In the genomic region with DNA sequence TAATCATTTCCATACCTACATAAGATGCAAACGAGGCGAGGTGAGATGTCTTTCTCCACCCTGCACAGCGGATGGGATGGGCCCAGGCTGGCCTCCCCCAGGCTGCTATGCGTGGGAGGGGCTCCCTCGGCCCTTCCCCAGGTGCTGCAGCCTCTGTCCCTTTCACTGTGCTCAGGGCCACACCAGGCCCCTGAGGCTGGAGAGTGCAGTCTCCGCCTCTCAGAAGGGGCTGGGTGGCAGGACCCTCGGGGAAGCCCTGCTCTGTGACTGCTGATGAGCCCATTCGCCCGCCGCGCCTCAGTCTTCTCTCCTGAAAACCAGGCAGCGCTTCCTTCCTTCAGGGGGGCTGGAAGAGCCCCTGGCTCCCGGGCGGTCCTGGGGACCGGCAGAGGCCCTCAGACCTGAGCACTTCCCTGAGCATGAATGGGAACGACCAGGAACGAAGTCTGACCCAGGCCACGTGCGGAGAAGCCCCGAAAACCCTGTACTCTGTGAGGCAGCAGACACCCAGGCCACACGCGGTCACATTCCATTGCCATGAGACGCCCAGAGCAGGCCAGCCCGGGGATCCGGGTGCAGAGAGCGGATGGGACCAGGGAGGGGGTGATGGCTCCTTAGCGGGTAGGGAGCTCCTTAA, we compare ENCODE assay signal across 1 cellular context.
TF ChIP-seq lines count a peak whose summit lies in the region.

No MANE protein-coding gene starts in this region.

TF ChIP-seq in HepG2, 621 proteins besides CTCF, POLR2A, EP300 and RAD21 (continued from another document and continues in another):
- TF ChIP-seq, protein P1, sequence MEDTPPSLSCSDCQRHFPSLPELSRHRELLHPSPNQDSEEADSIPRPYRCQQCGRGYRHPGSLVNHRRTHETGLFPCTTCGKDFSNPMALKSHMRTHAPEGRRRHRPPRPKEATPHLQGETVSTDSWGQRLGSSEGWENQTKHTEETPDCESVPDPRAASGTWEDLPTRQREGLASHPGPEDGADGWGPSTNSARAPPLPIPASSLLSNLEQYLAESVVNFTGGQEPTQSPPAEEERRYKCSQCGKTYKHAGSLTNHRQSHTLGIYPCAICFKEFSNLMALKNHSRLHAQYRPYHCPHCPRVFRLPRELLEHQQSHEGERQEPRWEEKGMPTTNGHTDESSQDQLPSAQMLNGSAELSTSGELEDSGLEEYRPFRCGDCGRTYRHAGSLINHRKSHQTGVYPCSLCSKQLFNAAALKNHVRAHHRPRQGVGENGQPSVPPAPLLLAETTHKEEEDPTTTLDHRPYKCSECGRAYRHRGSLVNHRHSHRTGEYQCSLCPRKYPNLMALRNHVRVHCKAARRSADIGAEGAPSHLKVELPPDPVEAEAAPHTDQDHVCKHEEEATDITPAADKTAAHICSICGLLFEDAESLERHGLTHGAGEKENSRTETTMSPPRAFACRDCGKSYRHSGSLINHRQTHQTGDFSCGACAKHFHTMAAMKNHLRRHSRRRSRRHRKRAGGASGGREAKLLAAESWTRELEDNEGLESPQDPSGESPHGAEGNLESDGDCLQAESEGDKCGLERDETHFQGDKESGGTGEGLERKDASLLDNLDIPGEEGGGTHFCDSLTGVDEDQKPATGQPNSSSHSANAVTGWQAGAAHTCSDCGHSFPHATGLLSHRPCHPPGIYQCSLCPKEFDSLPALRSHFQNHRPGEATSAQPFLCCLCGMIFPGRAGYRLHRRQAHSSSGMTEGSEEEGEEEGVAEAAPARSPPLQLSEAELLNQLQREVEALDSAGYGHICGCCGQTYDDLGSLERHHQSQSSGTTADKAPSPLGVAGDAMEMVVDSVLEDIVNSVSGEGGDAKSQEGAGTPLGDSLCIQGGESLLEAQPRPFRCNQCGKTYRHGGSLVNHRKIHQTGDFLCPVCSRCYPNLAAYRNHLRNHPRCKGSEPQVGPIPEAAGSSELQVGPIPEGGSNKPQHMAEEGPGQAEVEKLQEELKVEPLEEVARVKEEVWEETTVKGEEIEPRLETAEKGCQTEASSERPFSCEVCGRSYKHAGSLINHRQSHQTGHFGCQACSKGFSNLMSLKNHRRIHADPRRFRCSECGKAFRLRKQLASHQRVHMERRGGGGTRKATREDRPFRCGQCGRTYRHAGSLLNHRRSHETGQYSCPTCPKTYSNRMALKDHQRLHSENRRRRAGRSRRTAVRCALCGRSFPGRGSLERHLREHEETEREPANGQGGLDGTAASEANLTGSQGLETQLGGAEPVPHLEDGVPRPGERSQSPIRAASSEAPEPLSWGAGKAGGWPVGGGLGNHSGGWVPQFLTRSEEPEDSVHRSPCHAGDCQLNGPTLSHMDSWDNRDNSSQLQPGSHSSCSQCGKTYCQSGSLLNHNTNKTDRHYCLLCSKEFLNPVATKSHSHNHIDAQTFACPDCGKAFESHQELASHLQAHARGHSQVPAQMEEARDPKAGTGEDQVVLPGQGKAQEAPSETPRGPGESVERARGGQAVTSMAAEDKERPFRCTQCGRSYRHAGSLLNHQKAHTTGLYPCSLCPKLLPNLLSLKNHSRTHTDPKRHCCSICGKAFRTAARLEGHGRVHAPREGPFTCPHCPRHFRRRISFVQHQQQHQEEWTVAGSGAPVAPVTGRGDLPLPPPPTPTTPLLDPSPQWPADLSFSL (CRISPR knock-in tag; IDR thresholded peaks at IDR 0.05) = no peak
- TF ChIP-seq ATF7-NPFF (CRISPR knock-in tag; IDR thresholded peaks at IDR 0.05; ENCODE audit: low read depth) (no peak), ZNF780A (CRISPR knock-in tag; IDR thresholded peaks at IDR 0.05) (no peak), ZNF101 (CRISPR knock-in tag; IDR thresholded peaks at IDR 0.05; ENCODE audit: borderline replicate concordance, low read depth) (no peak), ZFP36 (IDR thresholded peaks at IDR 0.05; ENCODE audit: borderline replicate concordance, low read depth, low read length, partially characterized antibody) (no peak), NFKB2 (CRISPR knock-in tag; IDR thresholded peaks at IDR 0.05; ENCODE audit: borderline replicate concordance) (peak; percentile 90), RFX3 (CRISPR knock-in tag; IDR thresholded peaks at IDR 0.05) (no peak), TMF1 (CRISPR knock-in tag; IDR thresholded peaks at IDR 0.05; ENCODE audit: low read depth) (no peak), NFYB (CRISPR knock-in tag; IDR thresholded peaks at IDR 0.05) (no peak), KDM4B (CRISPR knock-in tag; IDR thresholded peaks at IDR 0.05) (no peak), PAWR (CRISPR knock-in tag; IDR thresholded peaks at IDR 0.05; ENCODE audit: borderline replicate concordance) (no peak), ZNF207 (IDR thresholded peaks at IDR 0.05; ENCODE audit: borderline replicate concordance) (no peak), ZNF317 (CRISPR knock-in tag; IDR thresholded peaks at IDR 0.05) (no peak; the same call in 1 of the 2 replicates), ZNF678 (CRISPR knock-in tag; IDR thresholded peaks at IDR 0.05) (no peak), ZNF225 (CRISPR knock-in tag; IDR thresholded peaks at IDR 0.05) (no peak; the same call in 1 of the 2 replicates), SPEN (CRISPR knock-in tag; IDR thresholded peaks at IDR 0.05; ENCODE audit: low read depth) (no peak), ARHGAP35 (CRISPR knock-in tag; IDR thresholded peaks at IDR 0.05; ENCODE audit: borderline replicate concordance) (no peak), SRSF9 (IDR thresholded peaks at IDR 0.05; ENCODE audit: borderline replicate concordance, insufficient read depth, low read depth, low read length, poor library complexity, severe bottlenecking) (no peak), ZNF788 (CRISPR knock-in tag; IDR thresholded peaks at IDR 0.05; ENCODE audit: borderline replicate concordance) (no peak), ZC3H4 (CRISPR knock-in tag; IDR thresholded peaks at IDR 0.05; ENCODE audit: borderline replicate concordance) (no peak), TBX3 (IDR thresholded peaks at IDR 0.05; ENCODE audit: borderline replicate concordance) (no peak), ZFP1 (CRISPR knock-in tag; IDR thresholded peaks at IDR 0.05) (no peak), ATF7 (IDR thresholded peaks at IDR 0.05) (no peak), ATF7 (CRISPR knock-in tag; IDR thresholded peaks at IDR 0.05) (0 out of 2 replicates have a peak, but pooled peaks have one; percentile 39), SP2 (CRISPR knock-in tag; IDR thresholded peaks at IDR 0.05) (no peak), TCF7L2 (IDR thresholded peaks at IDR 0.05; ENCODE audit: low read depth, low read length) (no peak), FOXP1 (IDR thresholded peaks at IDR 0.05) (no peak), FOXP1 (CRISPR knock-in tag; IDR thresholded peaks at IDR 0.05) (no peak), MTA3 (CRISPR knock-in tag; IDR thresholded peaks at IDR 0.05) (no peak), MLLT10 (CRISPR knock-in tag; IDR thresholded peaks at IDR 0.05) (no peak), HNF4A (CRISPR knock-in tag; IDR thresholded peaks at IDR 0.05) (0 out of 2 replicates have a peak, but pooled peaks have one; percentile 8), NFE2 (CRISPR knock-in tag; IDR thresholded peaks at IDR 0.05) (no peak), MYNN (CRISPR knock-in tag; IDR thresholded peaks at IDR 0.05; ENCODE audit: low read depth) (peak; percentile 33; the same call in 1 of the 2 replicates), ZNF839 (CRISPR knock-in tag; IDR thresholded peaks at IDR 0.05; ENCODE audit: borderline replicate concordance) (no peak), ZNF776 (CRISPR knock-in tag; IDR thresholded peaks at IDR 0.05) (peak; percentile 52; the same call in 1 of the 2 replicates)
- TF ChIP-seq, protein P2, sequence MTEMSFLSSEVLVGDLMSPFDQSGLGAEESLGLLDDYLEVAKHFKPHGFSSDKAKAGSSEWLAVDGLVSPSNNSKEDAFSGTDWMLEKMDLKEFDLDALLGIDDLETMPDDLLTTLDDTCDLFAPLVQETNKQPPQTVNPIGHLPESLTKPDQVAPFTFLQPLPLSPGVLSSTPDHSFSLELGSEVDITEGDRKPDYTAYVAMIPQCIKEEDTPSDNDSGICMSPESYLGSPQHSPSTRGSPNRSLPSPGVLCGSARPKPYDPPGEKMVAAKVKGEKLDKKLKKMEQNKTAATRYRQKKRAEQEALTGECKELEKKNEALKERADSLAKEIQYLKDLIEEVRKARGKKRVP (CRISPR knock-in tag; IDR thresholded peaks at IDR 0.05) = peak in 1 of 2 experiments; percentile 65; a peak in 2 of 4 replicates
- TF ChIP-seq, protein P3, sequence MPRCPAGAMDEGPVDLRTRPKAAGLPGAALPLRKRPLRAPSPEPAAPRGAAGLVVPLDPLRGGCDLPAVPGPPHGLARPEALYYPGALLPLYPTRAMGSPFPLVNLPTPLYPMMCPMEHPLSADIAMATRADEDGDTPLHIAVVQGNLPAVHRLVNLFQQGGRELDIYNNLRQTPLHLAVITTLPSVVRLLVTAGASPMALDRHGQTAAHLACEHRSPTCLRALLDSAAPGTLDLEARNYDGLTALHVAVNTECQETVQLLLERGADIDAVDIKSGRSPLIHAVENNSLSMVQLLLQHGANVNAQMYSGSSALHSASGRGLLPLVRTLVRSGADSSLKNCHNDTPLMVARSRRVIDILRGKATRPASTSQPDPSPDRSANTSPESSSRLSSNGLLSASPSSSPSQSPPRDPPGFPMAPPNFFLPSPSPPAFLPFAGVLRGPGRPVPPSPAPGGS (CRISPR knock-in tag; IDR thresholded peaks at IDR 0.05) = peak; percentile 72; the same call in 1 of the 2 replicates
- TF ChIP-seq, protein P4, sequence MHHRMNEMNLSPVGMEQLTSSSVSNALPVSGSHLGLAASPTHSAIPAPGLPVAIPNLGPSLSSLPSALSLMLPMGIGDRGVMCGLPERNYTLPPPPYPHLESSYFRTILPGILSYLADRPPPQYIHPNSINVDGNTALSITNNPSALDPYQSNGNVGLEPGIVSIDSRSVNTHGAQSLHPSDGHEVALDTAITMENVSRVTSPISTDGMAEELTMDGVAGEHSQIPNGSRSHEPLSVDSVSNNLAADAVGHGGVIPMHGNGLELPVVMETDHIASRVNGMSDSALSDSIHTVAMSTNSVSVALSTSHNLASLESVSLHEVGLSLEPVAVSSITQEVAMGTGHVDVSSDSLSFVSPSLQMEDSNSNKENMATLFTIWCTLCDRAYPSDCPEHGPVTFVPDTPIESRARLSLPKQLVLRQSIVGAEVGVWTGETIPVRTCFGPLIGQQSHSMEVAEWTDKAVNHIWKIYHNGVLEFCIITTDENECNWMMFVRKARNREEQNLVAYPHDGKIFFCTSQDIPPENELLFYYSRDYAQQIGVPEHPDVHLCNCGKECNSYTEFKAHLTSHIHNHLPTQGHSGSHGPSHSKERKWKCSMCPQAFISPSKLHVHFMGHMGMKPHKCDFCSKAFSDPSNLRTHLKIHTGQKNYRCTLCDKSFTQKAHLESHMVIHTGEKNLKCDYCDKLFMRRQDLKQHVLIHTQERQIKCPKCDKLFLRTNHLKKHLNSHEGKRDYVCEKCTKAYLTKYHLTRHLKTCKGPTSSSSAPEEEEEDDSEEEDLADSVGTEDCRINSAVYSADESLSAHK (CRISPR knock-in tag; IDR thresholded peaks at IDR 0.05; ENCODE audit: borderline replicate concordance) = no peak
- TF ChIP-seq, protein P5, sequence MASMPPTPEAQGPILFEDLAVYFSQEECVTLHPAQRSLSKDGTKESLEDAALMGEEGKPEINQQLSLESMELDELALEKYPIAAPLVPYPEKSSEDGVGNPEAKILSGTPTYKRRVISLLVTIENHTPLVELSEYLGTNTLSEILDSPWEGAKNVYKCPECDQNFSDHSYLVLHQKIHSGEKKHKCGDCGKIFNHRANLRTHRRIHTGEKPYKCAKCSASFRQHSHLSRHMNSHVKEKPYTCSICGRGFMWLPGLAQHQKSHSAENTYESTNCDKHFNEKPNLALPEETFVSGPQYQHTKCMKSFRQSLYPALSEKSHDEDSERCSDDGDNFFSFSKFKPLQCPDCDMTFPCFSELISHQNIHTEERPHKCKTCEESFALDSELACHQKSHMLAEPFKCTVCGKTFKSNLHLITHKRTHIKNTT (CRISPR knock-in tag; IDR thresholded peaks at IDR 0.05) = no peak
- TF ChIP-seq, protein P6, sequence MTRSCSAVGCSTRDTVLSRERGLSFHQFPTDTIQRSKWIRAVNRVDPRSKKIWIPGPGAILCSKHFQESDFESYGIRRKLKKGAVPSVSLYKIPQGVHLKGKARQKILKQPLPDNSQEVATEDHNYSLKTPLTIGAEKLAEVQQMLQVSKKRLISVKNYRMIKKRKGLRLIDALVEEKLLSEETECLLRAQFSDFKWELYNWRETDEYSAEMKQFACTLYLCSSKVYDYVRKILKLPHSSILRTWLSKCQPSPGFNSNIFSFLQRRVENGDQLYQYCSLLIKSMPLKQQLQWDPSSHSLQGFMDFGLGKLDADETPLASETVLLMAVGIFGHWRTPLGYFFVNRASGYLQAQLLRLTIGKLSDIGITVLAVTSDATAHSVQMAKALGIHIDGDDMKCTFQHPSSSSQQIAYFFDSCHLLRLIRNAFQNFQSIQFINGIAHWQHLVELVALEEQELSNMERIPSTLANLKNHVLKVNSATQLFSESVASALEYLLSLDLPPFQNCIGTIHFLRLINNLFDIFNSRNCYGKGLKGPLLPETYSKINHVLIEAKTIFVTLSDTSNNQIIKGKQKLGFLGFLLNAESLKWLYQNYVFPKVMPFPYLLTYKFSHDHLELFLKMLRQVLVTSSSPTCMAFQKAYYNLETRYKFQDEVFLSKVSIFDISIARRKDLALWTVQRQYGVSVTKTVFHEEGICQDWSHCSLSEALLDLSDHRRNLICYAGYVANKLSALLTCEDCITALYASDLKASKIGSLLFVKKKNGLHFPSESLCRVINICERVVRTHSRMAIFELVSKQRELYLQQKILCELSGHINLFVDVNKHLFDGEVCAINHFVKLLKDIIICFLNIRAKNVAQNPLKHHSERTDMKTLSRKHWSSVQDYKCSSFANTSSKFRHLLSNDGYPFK (CRISPR knock-in tag; IDR thresholded peaks at IDR 0.05; ENCODE audit: borderline replicate concordance) = no peak
- TF ChIP-seq, protein P7, sequence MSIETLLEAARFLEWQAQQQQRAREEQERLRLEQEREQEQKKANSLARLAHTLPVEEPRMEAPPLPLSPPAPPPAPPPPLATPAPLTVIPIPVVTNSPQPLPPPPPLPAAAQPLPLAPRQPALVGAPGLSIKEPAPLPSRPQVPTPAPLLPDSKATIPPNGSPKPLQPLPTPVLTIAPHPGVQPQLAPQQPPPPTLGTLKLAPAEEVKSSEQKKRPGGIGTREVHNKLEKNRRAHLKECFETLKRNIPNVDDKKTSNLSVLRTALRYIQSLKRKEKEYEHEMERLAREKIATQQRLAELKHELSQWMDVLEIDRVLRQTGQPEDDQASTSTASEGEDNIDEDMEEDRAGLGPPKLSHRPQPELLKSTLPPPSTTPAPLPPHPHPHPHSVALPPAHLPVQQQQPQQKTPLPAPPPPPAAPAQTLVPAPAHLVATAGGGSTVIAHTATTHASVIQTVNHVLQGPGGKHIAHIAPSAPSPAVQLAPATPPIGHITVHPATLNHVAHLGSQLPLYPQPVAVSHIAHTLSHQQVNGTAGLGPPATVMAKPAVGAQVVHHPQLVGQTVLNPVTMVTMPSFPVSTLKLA (IDR thresholded peaks at IDR 0.05) = peak; percentile 95
- TF ChIP-seq, protein P8, sequence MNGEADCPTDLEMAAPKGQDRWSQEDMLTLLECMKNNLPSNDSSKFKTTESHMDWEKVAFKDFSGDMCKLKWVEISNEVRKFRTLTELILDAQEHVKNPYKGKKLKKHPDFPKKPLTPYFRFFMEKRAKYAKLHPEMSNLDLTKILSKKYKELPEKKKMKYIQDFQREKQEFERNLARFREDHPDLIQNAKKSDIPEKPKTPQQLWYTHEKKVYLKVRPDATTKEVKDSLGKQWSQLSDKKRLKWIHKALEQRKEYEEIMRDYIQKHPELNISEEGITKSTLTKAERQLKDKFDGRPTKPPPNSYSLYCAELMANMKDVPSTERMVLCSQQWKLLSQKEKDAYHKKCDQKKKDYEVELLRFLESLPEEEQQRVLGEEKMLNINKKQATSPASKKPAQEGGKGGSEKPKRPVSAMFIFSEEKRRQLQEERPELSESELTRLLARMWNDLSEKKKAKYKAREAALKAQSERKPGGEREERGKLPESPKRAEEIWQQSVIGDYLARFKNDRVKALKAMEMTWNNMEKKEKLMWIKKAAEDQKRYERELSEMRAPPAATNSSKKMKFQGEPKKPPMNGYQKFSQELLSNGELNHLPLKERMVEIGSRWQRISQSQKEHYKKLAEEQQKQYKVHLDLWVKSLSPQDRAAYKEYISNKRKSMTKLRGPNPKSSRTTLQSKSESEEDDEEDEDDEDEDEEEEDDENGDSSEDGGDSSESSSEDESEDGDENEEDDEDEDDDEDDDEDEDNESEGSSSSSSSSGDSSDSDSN (CRISPR knock-in tag; IDR thresholded peaks at IDR 0.05) = peak; percentile 21; the same call in 1 of the 2 replicates
